In genomic region chr2:198815626-198816025, GRCh38 we compare ENCODE assay signal across 7 cellular contexts.
"Had no signal": no experiment of that assay in that cellular context is flagged by ENCODE, and none has a peak within 500 bp of the region (broad histone marks: within the 10 kb centered on the region; RNA-seq: fewer than 3 reads in every experiment).

No MANE protein-coding gene starts in this region.

- DNase-seq: GM23248, GOT3, H7, IMR-90 had no signal

- H3K9ac ChIP-seq: GM23248 had no signal

- H3K4me1 ChIP-seq: HAP-1 had no signal

- H3K9me3 ChIP-seq: HAP-1 had no signal

- H3K27ac ChIP-seq: GM23248 had no signal

- H3K4me3 ChIP-seq: GM23248, HAP-1, K562 had no signal

- ATAC-seq: HCT116, K562 had no signal

- H3K36me3 ChIP-seq: HAP-1 had no signal
